ENCODE assay signal across 13 cellular contexts in the genomic region with DNA sequence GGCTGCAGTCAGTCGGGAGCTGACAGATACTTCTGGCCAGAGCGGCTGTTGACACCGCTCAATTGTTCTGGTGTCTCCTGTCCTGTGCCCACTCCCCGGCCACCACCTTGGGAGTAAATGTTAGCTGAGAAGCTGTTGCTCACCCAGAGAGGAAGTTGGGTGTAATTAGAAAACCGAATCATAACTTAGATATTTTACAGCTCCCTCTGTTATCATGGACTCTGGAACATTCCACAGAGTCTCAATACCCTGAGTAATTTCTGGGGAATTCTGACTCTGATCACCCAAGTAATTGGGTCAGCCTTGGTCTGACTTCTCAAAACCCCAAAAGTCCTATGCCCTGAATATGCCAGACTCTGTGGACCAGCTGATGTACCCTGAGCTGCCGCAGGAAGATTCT. TPM values are rescaled to one million over a fixed set of nuclear protein-coding genes. Genes with fewer than 3 reads are reported as not detected.
DNase-seq lines count a peak whose midpoint lies in the region; ATAC-seq, FAIRE-seq and TF ChIP-seq lines count a peak whose summit lies in the region.
"Had no signal": no experiment of that assay in that cellular context is flagged by ENCODE, and none has a peak within 500 bp of the region (broad histone marks: within the 10 kb centered on the region; RNA-seq: fewer than 3 reads in every experiment).

No MANE protein-coding gene starts in this region.

- H3K4me3 ChIP-seq in MG63, result no peak overlapping the region
- H3K4me3 ChIP-seq in endothelial cell of umbilical vein (replicated peaks in 1 of 3; ENCODE audit: insufficient read depth in 1 of 3, low read depth in 1 of 3, low read length in 3 of 3), result no peak overlapping the region
- no peak overlapping the region for H3K4me3 ChIP-seq in mucosa of descending colon
- H3K4me3 ChIP-seq: BLaER1 had no signal

- H3K4me1 ChIP-seq in endothelial cell of umbilical vein (ENCODE audit: control insufficient read depth, extremely low read depth, insufficient read depth, low read length) (peaks cover 45% of the 10 kb centered on the region), mucosa of descending colon (ENCODE audit: low read depth) (peaks cover 39% of the 10 kb centered on the region)

- H3K27ac Mint-ChIP-seq in naive thymus-derived CD8-positive, alpha-beta T cell, result no peak overlapping the region
- H3K27ac Mint-ChIP-seq: activated naive CD4-positive, alpha-beta T cell treated with anti-CD3 and anti-CD28 coated beads, Interleukin-2, amount 50 U/mL, for 72 hours had no signal

- H3K27me3 ChIP-seq in MG63 (no peaks in the 10 kb centered on the region), endothelial cell of umbilical vein (ENCODE audit: control insufficient read depth in 2 of 2, insufficient read depth in 2 of 2, low read length in 2 of 2) (no peaks in the 10 kb centered on the region)
- H3K27me3 ChIP-seq: BLaER1 had no signal

- FAIRE-seq in endothelial cell of umbilical vein (lab: Jason Lieb, UNC), result peak; percentile 96
- no peak for FAIRE-seq in D721Med (lab: Jason Lieb, UNC)

- CTCF ChIA-PET in endothelial cell of umbilical vein (lab: Charles Lee), result interaction anchor here (0.7 to 1.6 kb wide), 9 partner anchors 10 to 535 kb away, joined by 3 to 16 read pairs (median 3); no protein-coding TSS in a partner anchor

- peak; percentile 46 for TF ChIP-seq POLR2A in endothelial cell of umbilical vein (IDR thresholded peaks at IDR 0.05; ENCODE audit: low read depth, low read length)

- no peak overlapping the region for H3K4me3 Mint-ChIP-seq in naive thymus-derived CD8-positive, alpha-beta T cell

- no peaks in the 10 kb centered on the region for H4K20me1 ChIP-seq in endothelial cell of umbilical vein (replicated peaks; ENCODE audit: control insufficient read depth, extremely low read depth, insufficient read depth, low read length)
- H4K20me1 ChIP-seq: BLaER1 had no signal

- H3K4me1 Mint-ChIP-seq in naive thymus-derived CD8-positive, alpha-beta T cell, result peaks cover 0 to 2% (median 0%) of the 10 kb centered on the region in 4 donors

- peak overlapping the region; percentile 95 for H3K27ac ChIP-seq in endothelial cell of umbilical vein (ENCODE audit: insufficient read depth, low read depth, low read length)
- H3K27ac ChIP-seq: BLaER1 had no signal

- intact Hi-C loops in endothelial cell of umbilical vein (cut with micrococcal nuclease), result no loop called here
- intact Hi-C loops in mucosa of descending colon (cut with DNase I, micrococcal nuclease), result no loop called here

- no peaks in the 10 kb centered on the region for H3K9me1 ChIP-seq in endothelial cell of umbilical vein (replicated peaks; ENCODE audit: control insufficient read depth, extremely low read depth, insufficient read depth, low read length)

- BruUV-seq in endothelial cell of umbilical vein (replicated peaks; lab: Mats Ljungman, UMichigan), result no TSS peak

- ATAC-seq in mucosa of descending colon (peak; percentile 30), HG02981 (IDR thresholded peaks at IDR 0.05; ENCODE audit: unreplicated experiment) (no peak)
- ATAC-seq in naive thymus-derived CD8-positive, alpha-beta T cell, result no peak
- ATAC-seq: activated naive CD4-positive, alpha-beta T cell treated with anti-CD3 and anti-CD28 coated beads, Interleukin-2, amount 50 U/mL, for 72 hours had no signal

- H3K9me3 ChIP-seq in MG63, result 0 out of 2 replicates have a peak, but pooled peaks cover 2% of the 10 kb centered on the region
- H3K9me3 ChIP-seq in endothelial cell of umbilical vein (replicated peaks; ENCODE audit: control insufficient read depth, insufficient read depth, low read length), result no peaks in the 10 kb centered on the region
- no peaks in the 10 kb centered on the region for H3K9me3 ChIP-seq in mucosa of descending colon

- H3K4me2 ChIP-seq in endothelial cell of umbilical vein (ENCODE audit: insufficient read depth, low read length), result peak overlapping the region; percentile 7
- H3K4me2 ChIP-seq: BLaER1 had no signal

- H3K9me3 Mint-ChIP-seq in naive thymus-derived CD8-positive, alpha-beta T cell, result peaks cover 0 to 10% (median 0%) of the 10 kb centered on the region in 9 donors

- dilution Hi-C loops in endothelial cell of umbilical vein (cut with MboI; ENCODE audit: extremely low pct_ligation_motif_present, low sequenced_read_pairs), result no loop called here

- TF ChIP-seq CTCF in endothelial cell of umbilical vein (IDR thresholded peaks at IDR 0.05; ENCODE audit: extremely low read depth in 1 of 2, insufficient read depth in 1 of 2, low read depth in 1 of 2, low read length in 2 of 2) (no peak), mucosa of descending colon (IDR thresholded peaks at IDR 0.05) (no peak), D721Med (IDR thresholded peaks at IDR 0.05; ENCODE audit: insufficient read depth, missing control alignments) (no peak)

- H3K27me3 Mint-ChIP-seq in naive thymus-derived CD8-positive, alpha-beta T cell, result peaks cover 0 to 6% (median 5%) of the 10 kb centered on the region in 5 donors

- H3K9ac ChIP-seq in endothelial cell of umbilical vein (replicated peaks; ENCODE audit: extremely low read depth, insufficient read depth, low read length), result peak overlapping the region; percentile 35
- H3K9ac ChIP-seq: BLaER1 had no signal

- H2AFZ ChIP-seq in endothelial cell of umbilical vein (ENCODE audit: low read depth, low read length), result no peak overlapping the region

- H3K79me2 ChIP-seq in endothelial cell of umbilical vein (ENCODE audit: control insufficient read depth, insufficient read depth, low read length), result no peaks in the 10 kb centered on the region

- DNase-seq in AG20443 (ENCODE audit: low spot score) (peak; percentile 73), MG63 (peak; percentile 59), endothelial cell of umbilical vein (ENCODE audit: low read depth, low spot score) (peak; percentile 82), mucosa of descending colon (peak in 2 of 3 donors; percentile 61 to 64), T-helper 2 cell (no peak), D721Med (ENCODE audit: insufficient read length, low spot score) (no peak)
- no peak for DNase-seq in naive thymus-derived CD8-positive, alpha-beta T cell
- DNase-seq: GDM1; Kasumi-1; stimulated activated CD4-positive, alpha-beta T cell treated with anti-CD3 and anti-CD28 coated beads, Interleukin-1b, Interleukin-23, amount 100 ng/mL, for 48 hours had no signal

- H3K36me3 ChIP-seq in MG63 (no peaks in the 10 kb centered on the region), endothelial cell of umbilical vein (ENCODE audit: control insufficient read depth in 2 of 2, extremely low read depth in 1 of 2, insufficient read depth in 2 of 2, low read length in 2 of 2) (no peaks in the 10 kb centered on the region), mucosa of descending colon (ENCODE audit: low read depth) (no peaks in the 10 kb centered on the region)
- H3K36me3 ChIP-seq: BLaER1 had no signal

- H3K36me3 Mint-ChIP-seq in naive thymus-derived CD8-positive, alpha-beta T cell, result no peaks in the 10 kb centered on the region
- H3K36me3 Mint-ChIP-seq: activated naive CD4-positive, alpha-beta T cell treated with anti-CD3 and anti-CD28 coated beads, Interleukin-2, amount 50 U/mL, for 72 hours had no signal

- POLR2A ChIA-PET in endothelial cell of umbilical vein (lab: Charles Lee), result no interaction called here
- POLR2A ChIA-PET in naive thymus-derived CD8-positive, alpha-beta T cell (lab: Charles Lee), result no interaction called here

TF ChIP-seq in endothelial cell of umbilical vein, 7 proteins besides CTCF, POLR2A, EP300 and RAD21:
- no peak for TF ChIP-seq MYC (IDR thresholded peaks at IDR 0.05; ENCODE audit: low read depth, low read length)
- no peak for TF ChIP-seq EZH2 (IDR thresholded peaks at IDR 0.05; ENCODE audit: borderline replicate concordance, low read depth, low read length, severe bottlenecking)
- TF ChIP-seq FOS (IDR thresholded peaks at IDR 0.05; ENCODE audit: borderline replicate concordance, insufficient read depth, low read length), result peak; percentile 84
- peak; percentile 75 for TF ChIP-seq JUN (IDR thresholded peaks at IDR 0.05; ENCODE audit: borderline replicate concordance, insufficient read depth, insufficient read length, low read depth)
- peak; percentile 68 for TF ChIP-seq GATA2 (IDR thresholded peaks at IDR 0.05; ENCODE audit: insufficient read depth, insufficient read length, low read depth, low read length)
- TF ChIP-seq, protein P1, sequence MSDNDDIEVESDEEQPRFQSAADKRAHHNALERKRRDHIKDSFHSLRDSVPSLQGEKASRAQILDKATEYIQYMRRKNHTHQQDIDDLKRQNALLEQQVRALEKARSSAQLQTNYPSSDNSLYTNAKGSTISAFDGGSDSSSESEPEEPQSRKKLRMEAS (IDR thresholded peaks at IDR 0.05; ENCODE audit: insufficient read depth, insufficient read length), result no peak
- peak; percentile 83 for TF ChIP-seq POLR2AphosphoS5 (IDR thresholded peaks at IDR 0.05; ENCODE audit: insufficient read depth, low read depth, low read length)

RNA-seq across cellular contexts. Expression of a gene that starts 58.2 kb away (rescaled TPM):
- 7.7 and 17.8 TPM in 2 replicates for total RNA-seq in MG63 (2014; rRNA removed; shearing (Covaris generic); ENCODE audit: low replicate concordance)
- total RNA-seq in endothelial cell of umbilical vein (3.4 and 19.7 TPM in 2 replicates), mucosa of descending colon (10 to 100 TPM; 18.0 to 74.5 (median 36.0) TPM)
- 24.5 and 51.1 TPM in 2 replicates for polyA plus RNA-seq in endothelial cell of umbilical vein
- 28.4 and 36.0 TPM in 2 replicates for polyA plus RNA-seq in endothelial cell of umbilical vein (2011; cell fraction: cytosol; rRNA removed)
- 22.4 and 26.9 TPM in 2 replicates for polyA plus RNA-seq in endothelial cell of umbilical vein (2011; cell fraction: nucleus; rRNA removed)
- polyA plus RNA-seq in endothelial cell of umbilical vein (2012), result 107 and 123 TPM in 2 replicates
- polyA minus RNA-seq in endothelial cell of umbilical vein, result 22.9 and 29.5 TPM in 2 replicates
- not detected for polyA minus RNA-seq in endothelial cell of umbilical vein (2011; cell fraction: cytosol; rRNA and poly(A)+ RNA removed)
- 4.8 and 10.7 TPM in 2 replicates for polyA minus RNA-seq in endothelial cell of umbilical vein (2011; cell fraction: nucleus; rRNA and poly(A)+ RNA removed)
- total RNA-seq in naive thymus-derived CD8-positive, alpha-beta T cell, result not detected
- not detected for polyA plus RNA-seq in naive thymus-derived CD8-positive, alpha-beta T cell

Comparison
In these comparisons a context has a peak if more than half of its experiments do, and no peak if none do; other contexts are left out.
1. DNase-seq: peak in AG20443 (single experiment), MG63 (single experiment), endothelial cell of umbilical vein (single experiment) and mucosa of descending colon (2 of 3); none in naive thymus-derived CD8-positive, alpha-beta T cell (0 of 10), T-helper 2 cell (0 of 5) and D721Med (single experiment).